ENCODE assay signal across 8 cellular contexts in genomic region chr1:168320805-168321577, GRCh38. TPM values are rescaled to one million over a fixed set of nuclear protein-coding genes. Genes with fewer than 3 reads are reported as not detected.
DNase-seq lines count a peak whose midpoint lies in the region; ATAC-seq and TF ChIP-seq lines count a peak whose summit lies in the region.

No MANE protein-coding gene starts in this region.

- H3K9me3 ChIP-seq in PC-3 (ENCODE audit: low read length) = no peaks in the 10 kb centered on the region
- H3K9me3 ChIP-seq in ovary = no peaks in the 10 kb centered on the region

- intact Hi-C loops in PC-3 (cut with micrococcal nuclease) (loop anchor here (1.0 kb wide), 2 partner anchors 33 to 142 kb away; no protein-coding TSS in a partner anchor), ovary (cut with DNase I) (no loop called here)

- H3K4me3 ChIP-seq in PC-3 (ENCODE audit: low read length) = no peak overlapping the region
- H3K4me3 ChIP-seq in ovary = no peak overlapping the region

- peak; percentile 99 for ATAC-seq in PC-3
- no peak for ATAC-seq in GM19023 (IDR thresholded peaks at IDR 0.05; ENCODE audit: unreplicated experiment)
- no peak for ATAC-seq in HG03378 (IDR thresholded peaks at IDR 0.05; ENCODE audit: unreplicated experiment)
- ATAC-seq in GM18858 (IDR thresholded peaks at IDR 0.05; ENCODE audit: unreplicated experiment) = no peak

- BruUV-seq in PC-3 (replicated peaks; lab: Mats Ljungman, UMichigan) = no TSS peak

- 11 to 22% (median 17%) methylated on average over 5 of the region's 5 CpGs for WGBS in ovary, 3 donors

- POLR2A ChIA-PET in PC-3 (lab: Charles Lee; ENCODE audit: unreplicated experiment) = no interaction called here

- peak overlapping the region; percentile 4; the same call in 1 of the 2 replicates for H2AFZ ChIP-seq in PC-3 (ENCODE audit: low read length)

- DNase-seq in ELF-1 (ENCODE audit: low read depth, low spot score) = peak; percentile 47
- peak; percentile 92 for DNase-seq in PC-3
- peak; percentile 90 for DNase-seq in fibroblast of peridontal ligament (ENCODE audit: extremely low read depth)
- peak; percentile 37 to 69 (median 47) for DNase-seq in ovary
- DNase-seq in NCI-H2107 treated with DMSO at 0.1 percent for 48 hours (lab: John Stamatoyannopoulos, UW; ENCODE audit: unreplicated experiment) = no peak

- TF ChIP-seq EP300 in ovary (IDR thresholded peaks at IDR 0.05) = no peak

- TF ChIP-seq CTCF in PC-3 (conservative IDR thresholded peaks at IDR 0.05; ENCODE audit: low read depth, low read length) = no peak
- no peak for TF ChIP-seq CTCF in ovary (IDR thresholded peaks at IDR 0.05)

- H3K9ac ChIP-seq in PC-3 (ENCODE audit: low read length) = no peak overlapping the region

- H3K36me3 ChIP-seq in PC-3 (ENCODE audit: low read depth, low read length) = no peaks in the 10 kb centered on the region
- H3K36me3 ChIP-seq in ovary = no peaks in the 10 kb centered on the region

- H3K27me3 ChIP-seq in PC-3 (ENCODE audit: low read length) (no peaks in the 10 kb centered on the region), ovary (no peaks in the 10 kb centered on the region)

- no peak for TF ChIP-seq POLR2A in ovary (IDR thresholded peaks at IDR 0.05)

- H3K27ac ChIP-seq in PC-3 (ENCODE audit: low read length) (peak overlapping the region; percentile 26), ovary (peak overlapping the region; percentile 9 to 79)

- H3K4me2 ChIP-seq in PC-3 (ENCODE audit: low read length) = peak overlapping the region; percentile 28

- H3K4me1 ChIP-seq in PC-3 (ENCODE audit: insufficient read depth, low read length) = peaks cover 17% of the 10 kb centered on the region
- H3K4me1 ChIP-seq in ovary (ENCODE audit: insufficient read depth) = peaks cover 3% of the 10 kb centered on the region

- CTCF ChIA-PET in PC-3 (lab: Charles Lee) = interaction anchor here (0.6 to 1.9 kb wide), 13 partner anchors 20 to 929 kb away, joined by 3 to 55 read pairs (median 4); partner anchors contain the start of gene TIPRL

- no peaks in the 10 kb centered on the region for H3F3A ChIP-seq in PC-3 (ENCODE audit: low read length, unreplicated experiment)

- H3K79me2 ChIP-seq in PC-3 (ENCODE audit: low read length) = no peaks in the 10 kb centered on the region

- no peaks in the 10 kb centered on the region for H4K20me1 ChIP-seq in PC-3 (ENCODE audit: low read length)

- no peaks in the 10 kb centered on the region for H3K9me2 ChIP-seq in PC-3 (replicated peaks; ENCODE audit: low read length)

RNA-seq across cellular contexts. Expression of gene TBX19, which starts 40.3 kb away (rescaled TPM):
- total RNA-seq in PC-3 (2014; rRNA removed) = 0.23 and 0.36 TPM in 2 replicates
- total RNA-seq in ovary = 1 to 10 TPM in 6 of 7 donors, under 1 TPM in 1; 0.92 to 4.1 (median 3.6) TPM
- polyA plus RNA-seq in ovary = 1 to 10 TPM; 3.7 to 3.9 TPM
